In the genomic region with DNA sequence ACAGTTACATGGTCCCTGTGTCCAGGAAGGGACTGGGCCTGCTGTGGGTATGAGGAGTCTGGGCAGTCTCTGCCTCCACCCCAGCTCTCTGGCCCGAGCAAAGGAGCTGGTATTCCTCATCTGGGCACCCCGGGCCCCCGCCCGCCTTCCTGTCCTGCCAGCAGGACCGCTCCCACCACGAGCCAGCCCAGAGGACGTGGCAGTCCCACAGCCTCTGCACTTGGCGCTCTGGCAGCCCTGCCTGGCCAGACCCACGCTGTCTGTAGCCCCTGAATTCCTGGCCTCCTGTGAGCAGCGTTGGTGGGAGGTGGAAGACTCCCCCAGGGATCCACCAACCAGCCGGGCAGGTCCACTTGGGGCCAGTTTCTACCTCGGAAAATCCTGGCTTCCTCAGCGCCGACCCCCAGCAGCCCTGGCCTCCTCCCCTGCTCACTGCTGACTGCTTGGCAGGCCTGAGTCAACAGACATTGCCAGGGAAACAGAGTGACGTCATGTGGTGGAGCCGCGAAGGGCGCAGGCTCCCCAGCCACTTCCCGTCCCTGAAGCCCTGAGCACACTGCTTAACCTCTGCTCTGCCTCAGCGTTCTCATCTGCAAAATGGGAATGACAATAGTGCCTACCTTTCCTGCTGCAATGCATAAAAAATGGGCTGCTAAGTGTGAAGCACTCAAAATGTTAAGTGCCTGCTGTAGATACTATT, we compare ENCODE assay signal across 1 cellular context.
TF ChIP-seq lines count a peak whose summit lies in the region.

No MANE protein-coding gene starts in this region.

TF ChIP-seq in HepG2, 621 proteins besides CTCF, POLR2A, EP300 and RAD21 (continued from another document and continues in another):
- TF ChIP-seq, protein P1, sequence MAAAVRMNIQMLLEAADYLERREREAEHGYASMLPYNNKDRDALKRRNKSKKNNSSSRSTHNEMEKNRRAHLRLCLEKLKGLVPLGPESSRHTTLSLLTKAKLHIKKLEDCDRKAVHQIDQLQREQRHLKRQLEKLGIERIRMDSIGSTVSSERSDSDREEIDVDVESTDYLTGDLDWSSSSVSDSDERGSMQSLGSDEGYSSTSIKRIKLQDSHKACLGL (CRISPR knock-in tag; IDR thresholded peaks at IDR 0.05), result no peak
- TF ChIP-seq SSRP1 (CRISPR knock-in tag; IDR thresholded peaks at IDR 0.05) (no peak), ZNF562 (CRISPR knock-in tag; IDR thresholded peaks at IDR 0.05; ENCODE audit: borderline replicate concordance) (no peak), PHF8 (CRISPR knock-in tag; IDR thresholded peaks at IDR 0.05) (no peak), CC2D1A (CRISPR knock-in tag; IDR thresholded peaks at IDR 0.05) (no peak), HMG20A (CRISPR knock-in tag; IDR thresholded peaks at IDR 0.05; ENCODE audit: borderline replicate concordance) (no peak), RFX3 (CRISPR knock-in tag; IDR thresholded peaks at IDR 0.05) (peak; percentile 75), FOXJ3 (CRISPR knock-in tag; IDR thresholded peaks at IDR 0.05; ENCODE audit: borderline replicate concordance) (no peak), TAF1 (CRISPR knock-in tag; IDR thresholded peaks at IDR 0.05) (no peak), ZNF549 (CRISPR knock-in tag; IDR thresholded peaks at IDR 0.05) (no peak), ZMYM3 (CRISPR knock-in tag; IDR thresholded peaks at IDR 0.05) (peak; percentile 99), RXRA (CRISPR knock-in tag; IDR thresholded peaks at IDR 0.05) (no peak; the same call in 1 of the 2 replicates), MTA3 (CRISPR knock-in tag; IDR thresholded peaks at IDR 0.05) (no peak), ZNF124 (CRISPR knock-in tag; IDR thresholded peaks at IDR 0.05) (no peak), SRSF4 (IDR thresholded peaks at IDR 0.05; ENCODE audit: low read depth, low read length, poor library complexity, severe bottlenecking) (no peak), YEATS4 (CRISPR knock-in tag; IDR thresholded peaks at IDR 0.05; ENCODE audit: borderline replicate concordance) (no peak), ZKSCAN8 (CRISPR knock-in tag; IDR thresholded peaks at IDR 0.05; ENCODE audit: borderline replicate concordance) (no peak), CHD4 (IDR thresholded peaks at IDR 0.05; ENCODE audit: borderline replicate concordance, low read length) (peak; percentile 94), MBD4 (IDR thresholded peaks at IDR 0.05; ENCODE audit: borderline replicate concordance, low read length) (no peak), ZNF557 (CRISPR knock-in tag; IDR thresholded peaks at IDR 0.05) (no peak), ZBTB7A (CRISPR knock-in tag; IDR thresholded peaks at IDR 0.05) (no peak), ZNF83 (CRISPR knock-in tag; IDR thresholded peaks at IDR 0.05; ENCODE audit: borderline replicate concordance) (no peak), XBP1 (CRISPR knock-in tag; IDR thresholded peaks at IDR 0.05) (no peak), CHCHD3 (CRISPR knock-in tag; IDR thresholded peaks at IDR 0.05) (no peak), BORCS8-MEF2B (CRISPR knock-in tag; IDR thresholded peaks at IDR 0.05) (no peak), MTF1 (CRISPR knock-in tag; IDR thresholded peaks at IDR 0.05) (no peak), KDM1A (CRISPR knock-in tag; IDR thresholded peaks at IDR 0.05) (peak; percentile 100), CENPX (CRISPR knock-in tag; IDR thresholded peaks at IDR 0.05) (no peak), ATF1 (CRISPR knock-in tag; IDR thresholded peaks at IDR 0.05) (peak; percentile 51; the same call in 1 of the 2 replicates), SNAPC2 (CRISPR knock-in tag; IDR thresholded peaks at IDR 0.05) (no peak), ZSCAN22 (CRISPR knock-in tag; IDR thresholded peaks at IDR 0.05) (no peak), AGO1 (IDR thresholded peaks at IDR 0.05; ENCODE audit: low read depth, low read length, poor library complexity, severe bottlenecking) (no peak), HOXD1 (CRISPR knock-in tag; IDR thresholded peaks at IDR 0.05) (no peak)
- TF ChIP-seq, protein P2, sequence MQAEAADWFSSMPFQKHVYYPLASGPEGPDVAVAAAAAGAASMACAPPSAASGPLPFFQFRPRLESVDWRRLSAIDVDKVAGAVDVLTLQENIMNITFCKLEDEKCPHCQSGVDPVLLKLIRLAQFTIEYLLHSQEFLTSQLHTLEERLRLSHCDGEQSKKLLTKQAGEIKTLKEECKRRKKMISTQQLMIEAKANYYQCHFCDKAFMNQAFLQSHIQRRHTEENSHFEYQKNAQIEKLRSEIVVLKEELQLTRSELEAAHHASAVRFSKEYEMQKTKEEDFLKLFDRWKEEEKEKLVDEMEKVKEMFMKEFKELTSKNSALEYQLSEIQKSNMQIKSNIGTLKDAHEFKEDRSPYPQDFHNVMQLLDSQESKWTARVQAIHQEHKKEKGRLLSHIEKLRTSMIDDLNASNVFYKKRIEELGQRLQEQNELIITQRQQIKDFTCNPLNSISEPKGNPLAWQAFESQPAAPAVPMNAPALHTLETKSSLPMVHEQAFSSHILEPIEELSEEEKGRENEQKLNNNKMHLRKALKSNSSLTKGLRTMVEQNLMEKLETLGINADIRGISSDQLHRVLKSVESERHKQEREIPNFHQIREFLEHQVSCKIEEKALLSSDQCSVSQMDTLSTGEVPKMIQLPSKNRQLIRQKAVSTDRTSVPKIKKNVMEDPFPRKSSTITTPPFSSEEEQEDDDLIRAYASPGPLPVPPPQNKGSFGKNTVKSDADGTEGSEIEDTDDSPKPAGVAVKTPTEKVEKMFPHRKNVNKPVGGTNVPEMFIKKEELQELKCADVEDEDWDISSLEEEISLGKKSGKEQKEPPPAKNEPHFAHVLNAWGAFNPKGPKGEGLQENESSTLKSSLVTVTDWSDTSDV (CRISPR knock-in tag; IDR thresholded peaks at IDR 0.05), result no peak
- TF ChIP-seq, protein P3, sequence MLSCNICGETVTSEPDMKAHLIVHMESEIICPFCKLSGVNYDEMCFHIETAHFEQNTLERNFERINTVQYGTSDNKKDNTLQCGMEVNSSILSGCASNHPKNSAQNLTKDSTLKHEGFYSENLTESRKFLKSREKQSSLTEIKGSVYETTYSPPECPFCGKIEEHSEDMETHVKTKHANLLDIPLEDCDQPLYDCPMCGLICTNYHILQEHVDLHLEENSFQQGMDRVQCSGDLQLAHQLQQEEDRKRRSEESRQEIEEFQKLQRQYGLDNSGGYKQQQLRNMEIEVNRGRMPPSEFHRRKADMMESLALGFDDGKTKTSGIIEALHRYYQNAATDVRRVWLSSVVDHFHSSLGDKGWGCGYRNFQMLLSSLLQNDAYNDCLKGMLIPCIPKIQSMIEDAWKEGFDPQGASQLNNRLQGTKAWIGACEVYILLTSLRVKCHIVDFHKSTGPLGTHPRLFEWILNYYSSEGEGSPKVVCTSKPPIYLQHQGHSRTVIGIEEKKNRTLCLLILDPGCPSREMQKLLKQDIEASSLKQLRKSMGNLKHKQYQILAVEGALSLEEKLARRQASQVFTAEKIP (CRISPR knock-in tag; IDR thresholded peaks at IDR 0.05; ENCODE audit: borderline replicate concordance), result no peak
- TF ChIP-seq, protein P4, sequence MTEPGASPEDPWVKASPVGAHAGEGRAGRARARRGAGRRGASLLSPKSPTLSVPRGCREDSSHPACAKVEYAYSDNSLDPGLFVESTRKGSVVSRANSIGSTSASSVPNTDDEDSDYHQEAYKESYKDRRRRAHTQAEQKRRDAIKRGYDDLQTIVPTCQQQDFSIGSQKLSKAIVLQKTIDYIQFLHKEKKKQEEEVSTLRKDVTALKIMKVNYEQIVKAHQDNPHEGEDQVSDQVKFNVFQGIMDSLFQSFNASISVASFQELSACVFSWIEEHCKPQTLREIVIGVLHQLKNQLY (CRISPR knock-in tag; IDR thresholded peaks at IDR 0.05), result no peak
- TF ChIP-seq, protein P5, sequence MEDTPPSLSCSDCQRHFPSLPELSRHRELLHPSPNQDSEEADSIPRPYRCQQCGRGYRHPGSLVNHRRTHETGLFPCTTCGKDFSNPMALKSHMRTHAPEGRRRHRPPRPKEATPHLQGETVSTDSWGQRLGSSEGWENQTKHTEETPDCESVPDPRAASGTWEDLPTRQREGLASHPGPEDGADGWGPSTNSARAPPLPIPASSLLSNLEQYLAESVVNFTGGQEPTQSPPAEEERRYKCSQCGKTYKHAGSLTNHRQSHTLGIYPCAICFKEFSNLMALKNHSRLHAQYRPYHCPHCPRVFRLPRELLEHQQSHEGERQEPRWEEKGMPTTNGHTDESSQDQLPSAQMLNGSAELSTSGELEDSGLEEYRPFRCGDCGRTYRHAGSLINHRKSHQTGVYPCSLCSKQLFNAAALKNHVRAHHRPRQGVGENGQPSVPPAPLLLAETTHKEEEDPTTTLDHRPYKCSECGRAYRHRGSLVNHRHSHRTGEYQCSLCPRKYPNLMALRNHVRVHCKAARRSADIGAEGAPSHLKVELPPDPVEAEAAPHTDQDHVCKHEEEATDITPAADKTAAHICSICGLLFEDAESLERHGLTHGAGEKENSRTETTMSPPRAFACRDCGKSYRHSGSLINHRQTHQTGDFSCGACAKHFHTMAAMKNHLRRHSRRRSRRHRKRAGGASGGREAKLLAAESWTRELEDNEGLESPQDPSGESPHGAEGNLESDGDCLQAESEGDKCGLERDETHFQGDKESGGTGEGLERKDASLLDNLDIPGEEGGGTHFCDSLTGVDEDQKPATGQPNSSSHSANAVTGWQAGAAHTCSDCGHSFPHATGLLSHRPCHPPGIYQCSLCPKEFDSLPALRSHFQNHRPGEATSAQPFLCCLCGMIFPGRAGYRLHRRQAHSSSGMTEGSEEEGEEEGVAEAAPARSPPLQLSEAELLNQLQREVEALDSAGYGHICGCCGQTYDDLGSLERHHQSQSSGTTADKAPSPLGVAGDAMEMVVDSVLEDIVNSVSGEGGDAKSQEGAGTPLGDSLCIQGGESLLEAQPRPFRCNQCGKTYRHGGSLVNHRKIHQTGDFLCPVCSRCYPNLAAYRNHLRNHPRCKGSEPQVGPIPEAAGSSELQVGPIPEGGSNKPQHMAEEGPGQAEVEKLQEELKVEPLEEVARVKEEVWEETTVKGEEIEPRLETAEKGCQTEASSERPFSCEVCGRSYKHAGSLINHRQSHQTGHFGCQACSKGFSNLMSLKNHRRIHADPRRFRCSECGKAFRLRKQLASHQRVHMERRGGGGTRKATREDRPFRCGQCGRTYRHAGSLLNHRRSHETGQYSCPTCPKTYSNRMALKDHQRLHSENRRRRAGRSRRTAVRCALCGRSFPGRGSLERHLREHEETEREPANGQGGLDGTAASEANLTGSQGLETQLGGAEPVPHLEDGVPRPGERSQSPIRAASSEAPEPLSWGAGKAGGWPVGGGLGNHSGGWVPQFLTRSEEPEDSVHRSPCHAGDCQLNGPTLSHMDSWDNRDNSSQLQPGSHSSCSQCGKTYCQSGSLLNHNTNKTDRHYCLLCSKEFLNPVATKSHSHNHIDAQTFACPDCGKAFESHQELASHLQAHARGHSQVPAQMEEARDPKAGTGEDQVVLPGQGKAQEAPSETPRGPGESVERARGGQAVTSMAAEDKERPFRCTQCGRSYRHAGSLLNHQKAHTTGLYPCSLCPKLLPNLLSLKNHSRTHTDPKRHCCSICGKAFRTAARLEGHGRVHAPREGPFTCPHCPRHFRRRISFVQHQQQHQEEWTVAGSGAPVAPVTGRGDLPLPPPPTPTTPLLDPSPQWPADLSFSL (CRISPR knock-in tag; IDR thresholded peaks at IDR 0.05), result no peak
- TF ChIP-seq, protein P6, sequence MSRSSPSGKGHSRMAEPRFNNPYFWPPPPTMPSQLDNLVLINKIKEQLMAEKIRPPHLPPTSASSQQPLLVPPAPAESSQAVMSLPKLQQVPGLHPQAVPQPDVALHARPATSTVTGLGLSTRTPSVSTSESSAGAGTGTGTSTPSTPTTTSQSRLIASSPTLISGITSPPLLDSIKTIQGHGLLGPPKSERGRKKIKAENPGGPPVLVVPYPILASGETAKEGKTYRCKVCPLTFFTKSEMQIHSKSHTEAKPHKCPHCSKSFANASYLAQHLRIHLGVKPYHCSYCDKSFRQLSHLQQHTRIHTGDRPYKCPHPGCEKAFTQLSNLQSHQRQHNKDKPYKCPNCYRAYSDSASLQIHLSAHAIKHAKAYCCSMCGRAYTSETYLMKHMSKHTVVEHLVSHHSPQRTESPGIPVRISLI (CRISPR knock-in tag; IDR thresholded peaks at IDR 0.05; ENCODE audit: borderline replicate concordance), result no peak
- TF ChIP-seq, protein P7, sequence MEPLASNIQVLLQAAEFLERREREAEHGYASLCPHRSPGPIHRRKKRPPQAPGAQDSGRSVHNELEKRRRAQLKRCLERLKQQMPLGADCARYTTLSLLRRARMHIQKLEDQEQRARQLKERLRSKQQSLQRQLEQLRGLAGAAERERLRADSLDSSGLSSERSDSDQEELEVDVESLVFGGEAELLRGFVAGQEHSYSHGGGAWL (CRISPR knock-in tag; IDR thresholded peaks at IDR 0.05), result no peak
- TF ChIP-seq, protein P8, sequence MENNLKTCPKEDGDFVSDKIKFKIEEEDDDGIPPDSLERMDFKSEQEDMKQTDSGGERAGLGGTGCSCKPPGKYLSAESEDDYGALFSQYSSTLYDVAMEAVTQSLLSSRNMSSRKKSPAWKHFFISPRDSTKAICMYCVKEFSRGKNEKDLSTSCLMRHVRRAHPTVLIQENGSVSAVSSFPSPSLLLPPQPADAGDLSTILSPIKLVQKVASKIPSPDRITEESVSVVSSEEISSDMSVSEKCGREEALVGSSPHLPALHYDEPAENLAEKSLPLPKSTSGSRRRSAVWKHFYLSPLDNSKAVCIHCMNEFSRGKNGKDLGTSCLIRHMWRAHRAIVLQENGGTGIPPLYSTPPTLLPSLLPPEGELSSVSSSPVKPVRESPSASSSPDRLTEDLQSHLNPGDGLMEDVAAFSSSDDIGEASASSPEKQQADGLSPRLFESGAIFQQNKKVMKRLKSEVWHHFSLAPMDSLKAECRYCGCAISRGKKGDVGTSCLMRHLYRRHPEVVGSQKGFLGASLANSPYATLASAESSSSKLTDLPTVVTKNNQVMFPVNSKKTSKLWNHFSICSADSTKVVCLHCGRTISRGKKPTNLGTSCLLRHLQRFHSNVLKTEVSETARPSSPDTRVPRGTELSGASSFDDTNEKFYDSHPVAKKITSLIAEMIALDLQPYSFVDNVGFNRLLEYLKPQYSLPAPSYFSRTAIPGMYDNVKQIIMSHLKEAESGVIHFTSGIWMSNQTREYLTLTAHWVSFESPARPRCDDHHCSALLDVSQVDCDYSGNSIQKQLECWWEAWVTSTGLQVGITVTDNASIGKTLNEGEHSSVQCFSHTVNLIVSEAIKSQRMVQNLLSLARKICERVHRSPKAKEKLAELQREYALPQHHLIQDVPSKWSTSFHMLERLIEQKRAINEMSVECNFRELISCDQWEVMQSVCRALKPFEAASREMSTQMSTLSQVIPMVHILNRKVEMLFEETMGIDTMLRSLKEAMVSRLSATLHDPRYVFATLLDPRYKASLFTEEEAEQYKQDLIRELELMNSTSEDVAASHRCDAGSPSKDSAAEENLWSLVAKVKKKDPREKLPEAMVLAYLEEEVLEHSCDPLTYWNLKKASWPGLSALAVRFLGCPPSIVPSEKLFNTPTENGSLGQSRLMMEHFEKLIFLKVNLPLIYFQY (CRISPR knock-in tag; IDR thresholded peaks at IDR 0.05; ENCODE audit: borderline replicate concordance), result no peak
